In genomic region chr13:73334459-73334858, GRCh38 we compare ENCODE assay signal across 17 cellular contexts.
DNase-seq lines count a peak whose midpoint lies in the region; ATAC-seq and TF ChIP-seq lines count a peak whose summit lies in the region.
"Had no signal": no experiment of that assay in that cellular context is flagged by ENCODE, and none has a peak within 500 bp of the region (broad histone marks: within the 10 kb centered on the region; RNA-seq: fewer than 3 reads in every experiment).

No MANE protein-coding gene starts in this region.

- H3K79me2 ChIP-seq in smooth muscle cell (ENCODE audit: low read depth), result no peaks in the 10 kb centered on the region

- WGBS in smooth muscle cell (ENCODE audit: low lambda C conversion rate), result 77% methylated on average over 5 of the region's 5 CpGs

- H3K9me3 ChIP-seq in RWPE2 (ENCODE audit: severe bottlenecking) (no peaks in the 10 kb centered on the region), smooth muscle cell (replicated peaks; ENCODE audit: low read depth) (no peaks in the 10 kb centered on the region)
- H3K9me3 ChIP-seq: left lung, pancreas, upper lobe of right lung had no signal

- peak overlapping the region; percentile 100 for H3K27ac ChIP-seq in RWPE2 (ENCODE audit: poor library complexity, severe bottlenecking)
- H3K27ac ChIP-seq in smooth muscle cell (ENCODE audit: low read depth), result peak overlapping the region; percentile 91
- H3K27ac ChIP-seq: left lung, pancreas, upper lobe of right lung had no signal

- H3K4me2 ChIP-seq in smooth muscle cell, result peak overlapping the region; percentile 36

- H4K20me1 ChIP-seq in smooth muscle cell (ENCODE audit: low read depth), result no peaks in the 10 kb centered on the region

- ATAC-seq in RWPE2 (ENCODE audit: low read depth) (peak; percentile 59), HG03378 (IDR thresholded peaks at IDR 0.05; ENCODE audit: unreplicated experiment) (no peak), HG02981 (IDR thresholded peaks at IDR 0.05; ENCODE audit: unreplicated experiment) (no peak)
- ATAC-seq: left lung; stimulated activated naive B cell treated with anti-CD40 and anti-IgM and Interleukin-4, amounts not matched to agents 10 μg/mL and 1 μg/mL and 100 μg/mL, for 72 hours; upper lobe of right lung had no signal

- H3F3A ChIP-seq in smooth muscle cell (ENCODE audit: low read depth), result no peaks in the 10 kb centered on the region

- peak overlapping the region; percentile 69 for H3K9ac ChIP-seq in smooth muscle cell (ENCODE audit: low read depth)

- H3K27me3 ChIP-seq in RWPE2 (ENCODE audit: insufficient read depth, poor library complexity, severe bottlenecking) (no peaks in the 10 kb centered on the region), smooth muscle cell (ENCODE audit: low read depth) (no peaks in the 10 kb centered on the region)
- H3K27me3 ChIP-seq: left lung, pancreas, upper lobe of right lung had no signal

- H3K4me1 ChIP-seq in RWPE2 (ENCODE audit: insufficient read depth, poor library complexity, severe bottlenecking) (peaks cover 59% of the 10 kb centered on the region), smooth muscle cell (ENCODE audit: low read depth) (peaks cover 6% of the 10 kb centered on the region)
- H3K4me1 ChIP-seq: left lung, upper lobe of right lung had no signal

- peak overlapping the region; percentile 14 for H2AFZ ChIP-seq in smooth muscle cell (ENCODE audit: low read depth)

- TF ChIP-seq CTCF in RWPE2 (IDR thresholded peaks at IDR 0.05; ENCODE audit: poor library complexity, severe bottlenecking) (no peak), fibroblast of pulmonary artery (IDR thresholded peaks at IDR 0.05; ENCODE audit: low read length, missing control alignments) (no peak), smooth muscle cell (IDR thresholded peaks at IDR 0.05; ENCODE audit: borderline replicate concordance, insufficient read depth, poor library complexity, severe bottlenecking) (no peak), GM10266 (IDR thresholded peaks at IDR 0.05; ENCODE audit: control insufficient read depth, insufficient read depth, low read depth, missing control alignments) (no peak)

- DNase-seq in HCEC 1CT (peak; percentile 60), RWPE2 (ENCODE audit: low spot score) (peak; percentile 61), fibroblast of pulmonary artery (ENCODE audit: low read depth) (peak; percentile 21), smooth muscle cell (lab: John Stamatoyannopoulos, UW; ENCODE audit: unreplicated experiment) (no peak), GM10266 (ENCODE audit: extremely low spot score) (no peak)
- no peak for DNase-seq in activated CD4-positive, CD25-positive, alpha-beta regulatory T cell treated with anti-CD3 and anti-CD28 coated beads, Interleukin-2, amount 50 U/mL, for 72 hours
- DNase-seq: activated T-cell treated with anti-CD3 and anti-CD28 coated beads, Interleukin-2, amount 50 U/mL, for 24 hours; caudate nucleus; DMS79 treated with DMSO at 0.1 percent for 48 hours; left lung; NCI-H1436 treated with DMSO at 0.1 percent for 48 hours; pancreas; stimulated activated CD4-positive, alpha-beta T cell treated with anti-CD3 and anti-CD28 coated beads, Interleukin-12 subunit alpha, Interleukin-12 subunit beta, amount 100 ng/mL, for 4 hours; stimulated activated naive B cell treated with anti-CD40 and anti-IgM and Interleukin-4, amounts not matched to agents 10 μg/mL and 1 μg/mL and 100 μg/mL, for 72 hours; upper lobe of right lung had no signal

- H3K4me3 ChIP-seq in RWPE2 (ENCODE audit: severe bottlenecking) (no peak overlapping the region), fibroblast of pulmonary artery (replicated peaks; ENCODE audit: low read depth, low read length) (no peak overlapping the region), smooth muscle cell (no peak overlapping the region)
- H3K4me3 ChIP-seq: left lung, pancreas, upper lobe of right lung had no signal

- H3K36me3 ChIP-seq in RWPE2 (ENCODE audit: low read depth), result no peaks in the 10 kb centered on the region
- H3K36me3 ChIP-seq in smooth muscle cell (ENCODE audit: low read depth), result no peaks in the 10 kb centered on the region
- H3K36me3 ChIP-seq: left lung, pancreas, upper lobe of right lung had no signal

Comparison
In these comparisons a context has a peak if more than half of its experiments do, and no peak if none do; other contexts are left out.
1. DNase-seq: peak in HCEC 1CT (single experiment), RWPE2 (single experiment) and fibroblast of pulmonary artery (single experiment); none in smooth muscle cell (single experiment), GM10266 (single experiment) and activated CD4-positive, CD25-positive, alpha-beta regulatory T cell treated with anti-CD3 and anti-CD28 coated beads, Interleukin-2, amount 50 U/mL, for 72 hours (single experiment).